20 cellular contexts compared by ENCODE assay signal in genomic region chr18:50788284-50788683, GRCh38. TPM values are rescaled to one million over a fixed set of nuclear protein-coding genes. Genes with fewer than 3 reads are reported as not detected.
"Had no signal": no experiment of that assay in that cellular context is flagged by ENCODE, and none has a peak within 500 bp of the region (broad histone marks: within the 10 kb centered on the region; RNA-seq: fewer than 3 reads in every experiment).

No MANE protein-coding gene starts in this region.

- H2AFZ ChIP-seq: hepatocyte had no signal

- H3K4me2 ChIP-seq: hepatocyte had no signal

- H3K27ac Mint-ChIP-seq: dendritic cell treated with granulocyte-macrophage colony-stimulating factor and Interleukin-4, amounts not matched to agents 40 ng/mL and 50 ng/mL, for 4 days; effector memory CD8-positive, alpha-beta T cell; naive thymus-derived CD4-positive, alpha-beta T cell; stimulated activated naive B cell treated with anti-CD40 and anti-IgM and Interleukin-4, amounts not matched to agents 10 μg/mL and 1 μg/mL and 100 μg/mL, for 72 hours; stimulated activated naive CD8-positive, alpha-beta T cell treated with anti-CD3 and anti-CD28 coated beads, Interleukin-15, amount 100 ng/mL, for 72 hours had no signal

- H3K79me2 ChIP-seq: hepatocyte had no signal

- H3K4me3 Mint-ChIP-seq: dendritic cell treated with granulocyte-macrophage colony-stimulating factor and Interleukin-4, amounts not matched to agents 40 ng/mL and 50 ng/mL, for 4 days; effector memory CD8-positive, alpha-beta T cell; naive thymus-derived CD4-positive, alpha-beta T cell; stimulated activated naive B cell treated with anti-CD40 and anti-IgM and Interleukin-4, amounts not matched to agents 10 μg/mL and 1 μg/mL and 100 μg/mL, for 72 hours; stimulated activated naive CD8-positive, alpha-beta T cell treated with anti-CD3 and anti-CD28 coated beads, Interleukin-15, amount 100 ng/mL, for 72 hours had no signal

- H3K4me3 ChIP-seq: esophagus squamous epithelium, hepatocyte, right atrium auricular region, sigmoid colon, skin epidermis, testis, tibial nerve had no signal

- H3K9me3 ChIP-seq: esophagus squamous epithelium, right atrium auricular region, sigmoid colon, testis, tibial nerve had no signal

- H3K4me1 ChIP-seq: esophagus squamous epithelium, foreskin keratinocyte, right atrium auricular region, testis, tibial nerve had no signal

- H3K27ac ChIP-seq: esophagus squamous epithelium, foreskin keratinocyte, hepatocyte, right atrium auricular region, sigmoid colon, skin epidermis, testis, tibial nerve had no signal

- H3K36me3 ChIP-seq: esophagus squamous epithelium, right atrium auricular region, sigmoid colon, tibial nerve had no signal

- H3K36me3 Mint-ChIP-seq: naive thymus-derived CD4-positive, alpha-beta T cell; stimulated activated naive B cell treated with anti-CD40 and anti-IgM and Interleukin-4, amounts not matched to agents 10 μg/mL and 1 μg/mL and 100 μg/mL, for 72 hours had no signal

- DNase-seq: effector memory CD8-positive, alpha-beta T cell; esophagus squamous epithelium; foreskin keratinocyte; kidney glomerular epithelial cell; naive thymus-derived CD4-positive, alpha-beta T cell; sigmoid colon; stimulated activated CD4-positive, alpha-beta T cell treated with anti-CD3 and anti-CD28 coated beads, Interleukin-2, amount 100 ng/mL, for 24 hours; stimulated activated CD4-positive, alpha-beta T cell treated with anti-CD3 and anti-CD28 coated beads, Interleukin-4, amount 100 ng/mL, for 4 hours; stimulated activated naive B cell treated with anti-CD40 and anti-IgM and Interleukin-4, amounts not matched to agents 10 μg/mL and 1 μg/mL and 100 μg/mL, for 72 hours; stimulated activated naive CD8-positive, alpha-beta T cell treated with anti-CD3 and anti-CD28 coated beads, Interleukin-15, amount 100 ng/mL, for 72 hours; testis had no signal

- ATAC-seq: effector memory CD8-positive, alpha-beta T cell; foreskin keratinocyte; naive thymus-derived CD4-positive, alpha-beta T cell; stimulated activated naive B cell treated with anti-CD40 and anti-IgM and Interleukin-4, amounts not matched to agents 10 μg/mL and 1 μg/mL and 100 μg/mL, for 72 hours; stimulated activated naive CD8-positive, alpha-beta T cell treated with anti-CD3 and anti-CD28 coated beads, Interleukin-15, amount 100 ng/mL, for 72 hours had no signal

- H3K27me3 ChIP-seq: esophagus squamous epithelium, foreskin keratinocyte, hepatocyte, right atrium auricular region, sigmoid colon, testis, tibial nerve had no signal

- H3K4me1 Mint-ChIP-seq: naive thymus-derived CD4-positive, alpha-beta T cell; stimulated activated naive B cell treated with anti-CD40 and anti-IgM and Interleukin-4, amounts not matched to agents 10 μg/mL and 1 μg/mL and 100 μg/mL, for 72 hours; stimulated activated naive CD8-positive, alpha-beta T cell treated with anti-CD3 and anti-CD28 coated beads, Interleukin-15, amount 100 ng/mL, for 72 hours had no signal

- H3K9me3 Mint-ChIP-seq: dendritic cell treated with granulocyte-macrophage colony-stimulating factor and Interleukin-4, amounts not matched to agents 40 ng/mL and 50 ng/mL, for 4 days; effector memory CD8-positive, alpha-beta T cell; stimulated activated naive B cell treated with anti-CD40 and anti-IgM and Interleukin-4, amounts not matched to agents 10 μg/mL and 1 μg/mL and 100 μg/mL, for 72 hours; stimulated activated naive CD8-positive, alpha-beta T cell treated with anti-CD3 and anti-CD28 coated beads, Interleukin-15, amount 100 ng/mL, for 72 hours had no signal

RNA-seq across cellular contexts. Expression of gene MRO, which starts 31.5 kb away (rescaled TPM):
- total RNA-seq: epithelial cell of proximal tubule; foreskin keratinocyte; lung microvascular endothelial cell; naive thymus-derived CD4-positive, alpha-beta T cell; osteocyte had no signal
- polyA plus RNA-seq: foreskin keratinocyte; naive thymus-derived CD4-positive, alpha-beta T cell; neural cell had no signal
